In the genomic region with DNA sequence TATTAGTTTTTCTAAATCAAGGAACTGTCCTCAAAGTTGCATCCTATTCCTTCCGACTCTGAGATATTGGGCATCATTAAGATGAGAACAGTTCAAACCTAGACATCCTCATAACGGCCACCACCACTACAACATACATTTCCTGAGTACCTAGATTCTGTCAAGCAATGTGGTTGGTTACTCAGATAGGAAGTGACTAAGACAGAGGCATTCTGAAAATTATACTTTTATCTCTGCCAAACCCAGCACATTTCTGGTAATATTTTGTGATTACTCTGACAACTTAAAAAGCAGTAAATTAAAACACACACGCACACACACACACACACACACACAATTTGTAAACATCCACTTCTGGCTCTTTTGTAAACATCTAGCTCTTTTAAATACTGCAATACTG, we compare ENCODE assay signal across 23 cellular contexts.
DNase-seq lines count a peak whose midpoint lies in the region; ATAC-seq and TF ChIP-seq lines count a peak whose summit lies in the region.
"Had no signal": no experiment of that assay in that cellular context is flagged by ENCODE, and none has a peak within 500 bp of the region (broad histone marks: within the 10 kb centered on the region; RNA-seq: fewer than 3 reads in every experiment).

No MANE protein-coding gene starts in this region.

- H3K27me3 Mint-ChIP-seq in osteocyte (ENCODE audit: unreplicated experiment), result no peaks in the 10 kb centered on the region
- H3K27me3 Mint-ChIP-seq: activated CD4-positive, alpha-beta T cell treated with anti-CD3 and anti-CD28 coated beads, Interleukin-2, amount 10 ng/mL, durations not matched to agents 24 days and 14 days; activated naive CD4-positive, alpha-beta T cell treated with anti-CD3 and anti-CD28 coated beads, Interleukin-2, amount 10 ng/mL, durations not matched to agents 7 days and 5 days; brain had no signal

- no peaks in the 10 kb centered on the region for H3K36me3 Mint-ChIP-seq in osteocyte (ENCODE audit: unreplicated experiment)
- H3K36me3 Mint-ChIP-seq: activated naive CD4-positive, alpha-beta T cell treated with anti-CD3 and anti-CD28 coated beads, Interleukin-2, amount 10 ng/mL, durations not matched to agents 7 days and 5 days; brain; neural progenitor cell had no signal

- peak; percentile 67 for DNase-seq in H4 (ENCODE audit: low spot score)
- peak; percentile 21 for DNase-seq in RPMI7951 (ENCODE audit: low read depth)
- DNase-seq in dermis blood vessel endothelial cell, result peak; percentile 59
- no peak for DNase-seq in osteoblast (ENCODE audit: insufficient read length, low spot score, missing footprints)
- no peak for DNase-seq in osteocyte (ENCODE audit: extremely low spot score, unreplicated experiment)
- no peak for DNase-seq in hypothalamus (lab: John Stamatoyannopoulos, UW)
- no peak for DNase-seq in NCI-H187 (lab: John Stamatoyannopoulos, UW)
- DNase-seq: activated CD4-positive, alpha-beta T cell treated with anti-CD3 and anti-CD28 coated beads, Interleukin-2, amount 10 ng/mL, durations not matched to agents 24 days and 14 days; activated naive CD4-positive, alpha-beta T cell treated with anti-CD3 and anti-CD28 coated beads, Interleukin-2, amount 10 ng/mL, durations not matched to agents 7 days and 5 days; DMS153; dorsolateral prefrontal cortex; left cardiac atrium; MV-4-11; NCI-H2029 treated with DMSO at 0.1 percent for 48 hours; NCI-H524 treated with DMSO at 0.1 percent for 48 hours; stimulated activated naive CD8-positive, alpha-beta T cell treated with anti-CD3 and anti-CD28 coated beads, Interleukin-15, amount 100 ng/mL, for 72 hours; T1000; upper lobe of left lung had no signal

- no peaks in the 10 kb centered on the region for H3K27me3 ChIP-seq in osteoblast (ENCODE audit: insufficient read depth, low read length)
- no peaks in the 10 kb centered on the region for H3K27me3 ChIP-seq in gastroesophageal sphincter
- H3K27me3 ChIP-seq: dorsolateral prefrontal cortex, neural progenitor cell, upper lobe of left lung had no signal

- peaks cover 7% of the 10 kb centered on the region for H3K9me3 Mint-ChIP-seq in osteocyte (ENCODE audit: unreplicated experiment)
- H3K9me3 Mint-ChIP-seq: activated CD4-positive, alpha-beta T cell treated with anti-CD3 and anti-CD28 coated beads, Interleukin-2, amount 10 ng/mL, durations not matched to agents 24 days and 14 days; neural progenitor cell had no signal

- peaks cover 9% of the 10 kb centered on the region for H3K4me1 Mint-ChIP-seq in osteocyte (ENCODE audit: unreplicated experiment)
- H3K4me1 Mint-ChIP-seq: activated CD4-positive, alpha-beta T cell treated with anti-CD3 and anti-CD28 coated beads, Interleukin-2, amount 10 ng/mL, durations not matched to agents 24 days and 14 days; activated naive CD4-positive, alpha-beta T cell treated with anti-CD3 and anti-CD28 coated beads, Interleukin-2, amount 10 ng/mL, durations not matched to agents 7 days and 5 days; stimulated activated naive CD8-positive, alpha-beta T cell treated with anti-CD3 and anti-CD28 coated beads, Interleukin-15, amount 100 ng/mL, for 72 hours had no signal

- H3K79me2 ChIP-seq in osteoblast (ENCODE audit: insufficient read depth, low read length), result no peaks in the 10 kb centered on the region

- H3K4me3 ChIP-seq in osteoblast (ENCODE audit: insufficient read depth, low read length) (no peak overlapping the region), gastroesophageal sphincter (no peak overlapping the region)
- H3K4me3 ChIP-seq: dorsolateral prefrontal cortex, neural progenitor cell, upper lobe of left lung had no signal

- TF ChIP-seq CTCF in osteoblast (IDR thresholded peaks at IDR 0.05; ENCODE audit: extremely low read depth, low read depth, low read length) (no peak), osteocyte (IDR thresholded peaks at IDR 0.05) (no peak), gastroesophageal sphincter (IDR thresholded peaks at IDR 0.05) (no peak)

- no peak overlapping the region for H3K4me3 Mint-ChIP-seq in osteocyte (ENCODE audit: unreplicated experiment)
- H3K4me3 Mint-ChIP-seq: activated CD4-positive, alpha-beta T cell treated with anti-CD3 and anti-CD28 coated beads, Interleukin-2, amount 10 ng/mL, durations not matched to agents 24 days and 14 days; activated naive CD4-positive, alpha-beta T cell treated with anti-CD3 and anti-CD28 coated beads, Interleukin-2, amount 10 ng/mL, durations not matched to agents 7 days and 5 days; brain; neural progenitor cell; stimulated activated naive CD8-positive, alpha-beta T cell treated with anti-CD3 and anti-CD28 coated beads, Interleukin-15, amount 100 ng/mL, for 72 hours had no signal

- H3K36me3 ChIP-seq in osteoblast (ENCODE audit: insufficient read depth, low read length) (no peaks in the 10 kb centered on the region), gastroesophageal sphincter (no peaks in the 10 kb centered on the region)
- H3K36me3 ChIP-seq: neural progenitor cell, upper lobe of left lung had no signal

- no peak for ATAC-seq in gastroesophageal sphincter
- ATAC-seq: HepG2; left cardiac atrium; stimulated activated naive CD8-positive, alpha-beta T cell treated with anti-CD3 and anti-CD28 coated beads, Interleukin-15, amount 100 ng/mL, for 72 hours had no signal

- 68 to 78% methylated on average over 3 of the region's 3 CpGs for WGBS in gastroesophageal sphincter (ENCODE audit: low coverage in 1 of 2), 2 donors

- H3K27ac ChIP-seq in osteoblast (ENCODE audit: low read depth, low read length), result no peak overlapping the region
- no peak overlapping the region for H3K27ac ChIP-seq in gastroesophageal sphincter
- H3K27ac ChIP-seq: C4-2B, dorsolateral prefrontal cortex, neural progenitor cell, upper lobe of left lung had no signal

- no peak for TF ChIP-seq POLR2A in gastroesophageal sphincter (IDR thresholded peaks at IDR 0.05)

- H3K4me1 ChIP-seq in osteoblast (ENCODE audit: insufficient read depth, low read length) (peaks cover 10% of the 10 kb centered on the region), gastroesophageal sphincter (peaks cover 0 to 7% (median 0%) of the 10 kb centered on the region in 3 donors)
- H3K4me1 ChIP-seq: neural progenitor cell had no signal

- no peaks in the 10 kb centered on the region for H4K20me1 ChIP-seq in osteoblast (ENCODE audit: insufficient read depth, low read length)

- H3K9me3 ChIP-seq in osteoblast (ENCODE audit: low read depth, low read length) (no peaks in the 10 kb centered on the region), gastroesophageal sphincter (no peaks in the 10 kb centered on the region)
- H3K9me3 ChIP-seq: upper lobe of left lung had no signal

- no peak overlapping the region for H2AFZ ChIP-seq in osteoblast (ENCODE audit: low read length)
- H2AFZ ChIP-seq: neural progenitor cell had no signal

- no peak for TF ChIP-seq EP300 in gastroesophageal sphincter (IDR thresholded peaks at IDR 0.05)

- H3K27ac Mint-ChIP-seq in osteocyte (ENCODE audit: unreplicated experiment), result no peak overlapping the region
- H3K27ac Mint-ChIP-seq: activated CD4-positive, alpha-beta T cell treated with anti-CD3 and anti-CD28 coated beads, Interleukin-2, amount 10 ng/mL, durations not matched to agents 24 days and 14 days; activated naive CD4-positive, alpha-beta T cell treated with anti-CD3 and anti-CD28 coated beads, Interleukin-2, amount 10 ng/mL, durations not matched to agents 7 days and 5 days; brain; neural progenitor cell; stimulated activated naive CD8-positive, alpha-beta T cell treated with anti-CD3 and anti-CD28 coated beads, Interleukin-15, amount 100 ng/mL, for 72 hours had no signal

- H3K4me2 ChIP-seq in osteoblast (ENCODE audit: insufficient read depth, low read length), result peak overlapping the region; percentile 24
- H3K4me2 ChIP-seq: neural progenitor cell had no signal

Comparison
In these comparisons a context has a peak if more than half of its experiments do, and no peak if none do; other contexts are left out.
1. DNase-seq: peak in H4 (single experiment), RPMI7951 (single experiment) and dermis blood vessel endothelial cell (single experiment); none in osteoblast (single experiment), osteocyte (single experiment), hypothalamus (0 of 51) and NCI-H187 (0 of 2).